Comparison of ENCODE assay signal across 1 cellular context in genomic region chr12:57487597-57488396, GRCh38.
TF ChIP-seq lines count a peak whose summit lies in the region.

MARS1 (plus strand) TSS chr12:57488068; CDS start chr12:57488091, 23 bp downstream.

TF ChIP-seq in HEK293, 187 proteins besides CTCF, POLR2A, EP300 and RAD21 (continued from another document and continues in another):
- no peak for TF ChIP-seq TSHZ1 (tag by site-specific recombination; IDR thresholded peaks at IDR 0.05; ENCODE audit: borderline replicate concordance)
- no peak for TF ChIP-seq ZNF311 (tag by site-specific recombination; IDR thresholded peaks at IDR 0.05; ENCODE audit: borderline replicate concordance)
- TF ChIP-seq ZBTB8A (tag by site-specific recombination; IDR thresholded peaks at IDR 0.05): peak; percentile 59; the same call in 1 of the 2 replicates
- no peak for TF ChIP-seq ZNF248 (tag by site-specific recombination; IDR thresholded peaks at IDR 0.05)
- TF ChIP-seq ZNF302 (tag by site-specific recombination; IDR thresholded peaks at IDR 0.05; ENCODE audit: low read depth): no peak
- TF ChIP-seq PRDM10 (tag by site-specific recombination; IDR thresholded peaks at IDR 0.05): peak; percentile 83
- peak; percentile 30; the same call in 1 of the 2 replicates for TF ChIP-seq GLIS1 (tag by site-specific recombination; IDR thresholded peaks at IDR 0.05)
- TF ChIP-seq KLF10 (tag by site-specific recombination; IDR thresholded peaks at IDR 0.05): peak; percentile 52; the same call in 1 of the 2 replicates
- no peak for TF ChIP-seq ZNF555 (tag by site-specific recombination; conservative IDR thresholded peaks at IDR 0.05)
- peak; percentile 20 for TF ChIP-seq ZNF394 (tag by site-specific recombination; IDR thresholded peaks at IDR 0.05; ENCODE audit: borderline replicate concordance)
- TF ChIP-seq ZNF610 (tag by site-specific recombination; IDR thresholded peaks at IDR 0.05; ENCODE audit: borderline replicate concordance): no peak
- TF ChIP-seq ZBTB21 (tag by site-specific recombination; IDR thresholded peaks at IDR 0.05): 0 out of 2 replicates have a peak, but pooled peaks have one; percentile 18
- no peak for TF ChIP-seq ZNF596 (tag by site-specific recombination; IDR thresholded peaks at IDR 0.05)
- no peak for TF ChIP-seq SETDB1 (IDR thresholded peaks at IDR 0.05; ENCODE audit: insufficient read length, low read length)
- peak; percentile 14; the same call in 1 of the 2 replicates for TF ChIP-seq WT1 (tag by site-specific recombination; IDR thresholded peaks at IDR 0.05)
- no peak for TF ChIP-seq ZNF776 (tag by site-specific recombination; IDR thresholded peaks at IDR 0.05; ENCODE audit: borderline replicate concordance)
- TF ChIP-seq ZFP37 (tag by site-specific recombination; IDR thresholded peaks at IDR 0.05): no peak
- TF ChIP-seq ZBTB17 (tag by site-specific recombination; IDR thresholded peaks at IDR 0.05): peak; percentile 89
- no peak for TF ChIP-seq ZNF449 (tag by site-specific recombination; IDR thresholded peaks at IDR 0.05)
- TF ChIP-seq ZNF645 (tag by site-specific recombination; IDR thresholded peaks at IDR 0.05): no peak
- TF ChIP-seq ZSCAN4 (tag by site-specific recombination; IDR thresholded peaks at IDR 0.05): no peak
- no peak for TF ChIP-seq GLI2 (tag by site-specific recombination; IDR thresholded peaks at IDR 0.05; ENCODE audit: borderline replicate concordance, low read depth)
- TF ChIP-seq ZNF510 (tag by site-specific recombination; IDR thresholded peaks at IDR 0.05; ENCODE audit: insufficient replicate concordance): no peak
- TF ChIP-seq KLF7 (tag by site-specific recombination; IDR thresholded peaks at IDR 0.05; ENCODE audit: borderline replicate concordance): peak; percentile 94
- TF ChIP-seq YY1 (tag by site-specific recombination; IDR thresholded peaks at IDR 0.05): peak; percentile 83; the same call in 1 of the 2 replicates
- TF ChIP-seq ZBTB7A (tag by site-specific recombination; IDR thresholded peaks at IDR 0.05; ENCODE audit: low read depth): no peak
- TF ChIP-seq SP7 (tag by site-specific recombination; IDR thresholded peaks at IDR 0.05): peak; percentile 61
- TF ChIP-seq ZNF560 (tag by site-specific recombination; IDR thresholded peaks at IDR 0.05; ENCODE audit: borderline replicate concordance): no peak
- TF ChIP-seq ZNF114 (tag by site-specific recombination; IDR thresholded peaks at IDR 0.05): no peak
- TF ChIP-seq ZNF513 (tag by site-specific recombination; IDR thresholded peaks at IDR 0.05): no peak
- TF ChIP-seq ZNF629 (tag by site-specific recombination; IDR thresholded peaks at IDR 0.05): peak; percentile 83
- TF ChIP-seq KLF1 (tag by site-specific recombination; IDR thresholded peaks at IDR 0.05): peak; percentile 75; the same call in 1 of the 2 replicates
- TF ChIP-seq ZBTB11 (tag by site-specific recombination; conservative IDR thresholded peaks at IDR 0.05; ENCODE audit: low read depth): peak; percentile 88
- peak; percentile 40; the same call in 1 of the 2 replicates for TF ChIP-seq PATZ1 (tag by site-specific recombination; IDR thresholded peaks at IDR 0.05)
- 0 out of 2 replicates have a peak, but pooled peaks have one; percentile 39 for TF ChIP-seq ZSCAN16 (tag by site-specific recombination; IDR thresholded peaks at IDR 0.05)
- 0 out of 2 replicates have a peak, but pooled peaks have one; percentile 37 for TF ChIP-seq ZNF239 (tag by site-specific recombination; IDR thresholded peaks at IDR 0.05)
- TF ChIP-seq ZNF214 (tag by site-specific recombination; IDR thresholded peaks at IDR 0.05; ENCODE audit: borderline replicate concordance): no peak
- peak; percentile 42; the same call in 1 of the 2 replicates for TF ChIP-seq ZNF692 (tag by site-specific recombination; IDR thresholded peaks at IDR 0.05)
- TF ChIP-seq ZNF600 (tag by site-specific recombination; IDR thresholded peaks at IDR 0.05): no peak
- TF ChIP-seq ZNF19 (tag by site-specific recombination; IDR thresholded peaks at IDR 0.05; ENCODE audit: low read depth): no peak
- 0 out of 2 replicates have a peak, but pooled peaks have one; percentile 23 for TF ChIP-seq ZNF701 (tag by site-specific recombination; IDR thresholded peaks at IDR 0.05)
